Comparison of ENCODE assay signal across 12 cellular contexts in the genomic region with DNA sequence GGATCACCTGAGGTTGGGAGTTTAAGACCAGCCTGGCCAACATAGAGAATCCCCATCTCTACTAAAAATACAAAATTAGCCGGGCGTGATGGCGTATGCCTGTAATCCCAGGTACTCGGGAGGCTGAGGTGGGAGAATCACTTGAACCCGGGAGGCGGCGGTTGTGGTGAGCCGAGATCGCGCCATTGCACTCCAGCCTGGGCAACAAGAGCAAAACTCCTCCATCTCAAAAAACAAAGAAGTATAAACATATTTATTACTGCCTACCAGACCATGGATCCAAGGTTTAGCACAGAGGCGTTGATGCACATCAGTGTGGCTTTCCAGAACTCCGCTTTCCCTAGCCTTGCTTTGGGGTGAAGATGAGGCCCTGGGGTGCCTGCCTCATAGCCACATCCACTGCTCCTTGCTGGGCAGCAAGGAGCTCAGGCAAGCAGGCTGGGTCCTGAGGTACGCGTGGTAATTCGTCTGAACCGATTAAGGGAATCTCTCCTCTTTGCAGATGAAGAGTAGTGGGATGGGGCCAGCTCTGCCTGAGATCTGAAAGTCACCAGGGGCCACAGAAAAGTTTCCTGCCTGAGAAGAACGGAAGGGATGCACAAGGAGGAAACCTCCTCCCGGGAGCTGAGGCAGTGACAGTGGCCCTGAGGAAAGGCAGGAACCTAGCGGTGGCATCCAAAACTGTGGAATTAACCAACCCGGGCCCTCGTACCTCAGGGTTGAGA.
"Had no signal": no experiment of that assay in that cellular context is flagged by ENCODE, and none has a peak within 500 bp of the region (broad histone marks: within the 10 kb centered on the region; RNA-seq: fewer than 3 reads in every experiment).

No MANE protein-coding gene starts in this region.

- H3K4me1 ChIP-seq: uterus had no signal

- H3K27me3 ChIP-seq: gastrocnemius medialis, ovary, thyroid gland, uterus had no signal

- H3K4me3 ChIP-seq: gastrocnemius medialis, left lung, ovary, thyroid gland, uterus had no signal

- H3K36me3 Mint-ChIP-seq: memory B cell had no signal

- H3K27ac ChIP-seq: gastrocnemius medialis, left lung, ovary, thyroid gland, uterus, WERI-Rb-1 had no signal

- H3K27ac Mint-ChIP-seq: activated naive CD4-positive, alpha-beta T cell treated with anti-CD3 and anti-CD28 coated beads, Interleukin-2, amount 10 ng/mL, durations not matched to agents 7 days and 5 days had no signal

- DNase-seq: caudate nucleus; cortex of kidney; effector memory CD4-positive, alpha-beta T cell; left lung; ovary; T1000; thyroid gland; uterus had no signal

- H3K36me3 ChIP-seq: gastrocnemius medialis, left lung, ovary, thyroid gland, uterus, WERI-Rb-1 had no signal

- H3K9me3 Mint-ChIP-seq: activated naive CD4-positive, alpha-beta T cell treated with anti-CD3 and anti-CD28 coated beads, Interleukin-2, amount 10 ng/mL, durations not matched to agents 7 days and 5 days; memory B cell had no signal

- H3K4me3 Mint-ChIP-seq: activated naive CD4-positive, alpha-beta T cell treated with anti-CD3 and anti-CD28 coated beads, Interleukin-2, amount 10 ng/mL, durations not matched to agents 7 days and 5 days had no signal

- H3K9me3 ChIP-seq: gastrocnemius medialis, left lung, ovary, thyroid gland, uterus had no signal
